ENCODE assay signal across 19 cellular contexts in the genomic region with DNA sequence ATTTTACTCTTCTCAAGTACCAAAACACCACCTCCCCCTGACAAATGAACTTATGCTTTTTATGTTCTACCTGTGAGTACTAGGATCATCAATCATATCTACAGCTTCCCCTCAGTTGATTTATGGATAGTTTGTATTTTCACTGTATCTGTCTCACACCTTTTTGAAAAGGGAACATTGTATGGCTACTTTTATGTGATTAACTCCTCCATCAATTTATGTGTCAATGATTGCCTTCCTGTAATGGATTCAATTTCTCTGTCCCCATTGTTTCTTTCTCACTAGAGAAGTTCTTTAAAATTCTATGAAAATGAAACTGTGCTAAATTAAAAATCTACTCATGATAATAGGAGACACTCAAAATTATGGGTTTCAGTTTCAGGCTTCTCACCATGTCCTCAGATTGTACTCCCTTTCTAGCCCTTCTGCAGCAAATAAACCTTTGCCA.
DNase-seq lines count a peak whose midpoint lies in the region; ATAC-seq and TF ChIP-seq lines count a peak whose summit lies in the region.
"Had no signal": no experiment of that assay in that cellular context is flagged by ENCODE, and none has a peak within 500 bp of the region (broad histone marks: within the 10 kb centered on the region; RNA-seq: fewer than 3 reads in every experiment).

No MANE protein-coding gene starts in this region.

- no peaks in the 10 kb centered on the region for H4K20me1 ChIP-seq in KMS-11 (ENCODE audit: insufficient read depth)

- no peak overlapping the region for H2AFZ ChIP-seq in KMS-11 (ENCODE audit: low read depth)
- H2AFZ ChIP-seq in trophoblast cell (ENCODE audit: insufficient read depth, low read length, poor library complexity) = no peak overlapping the region

- H3K36me3 Mint-ChIP-seq in activated T-cell treated with anti-CD3 and anti-CD28 coated beads, Interleukin-2, amount 50 U/mL, for 4 hours (ENCODE audit: insufficient read depth) = no peaks in the 10 kb centered on the region
- H3K36me3 Mint-ChIP-seq: activated naive CD4-positive, alpha-beta T cell treated with anti-CD3 and anti-CD28 coated beads, Interleukin-2, amount 10 ng/mL, durations not matched to agents 7 days and 5 days had no signal

- no peak overlapping the region for H2BK5ac ChIP-seq in trophoblast cell (ENCODE audit: low read depth, low read length, poor library complexity)

- no peak for TF ChIP-seq POLR2A in thyroid gland (IDR thresholded peaks at IDR 0.05)
- no peak for TF ChIP-seq POLR2A in uterus (IDR thresholded peaks at IDR 0.05)

- H3K4me2 ChIP-seq in KMS-11 = peak overlapping the region; percentile 53
- H3K4me2 ChIP-seq in trophoblast cell (ENCODE audit: low read length) = no peak overlapping the region

- intact Hi-C loops in thyroid gland (cut with DNase I) = no loop called here
- intact Hi-C loops in uterus (cut with DNase I; ENCODE audit: low total_unique reads) = no loop called here

- H2BK12ac ChIP-seq in trophoblast cell (ENCODE audit: low read length) = no peak overlapping the region

- H3K4me1 ChIP-seq in KMS-11 (ENCODE audit: low read depth, poor library complexity, severe bottlenecking) = peaks cover 40% of the 10 kb centered on the region
- no peaks in the 10 kb centered on the region for H3K4me1 ChIP-seq in thyroid gland
- no peaks in the 10 kb centered on the region for H3K4me1 ChIP-seq in uterus
- H3K4me1 ChIP-seq in trophoblast cell (ENCODE audit: control insufficient read depth in 1 of 2, insufficient read depth in 2 of 2, low read length in 2 of 2) = no peaks in the 10 kb centered on the region
- H3K4me1 ChIP-seq: right atrium auricular region, upper lobe of left lung had no signal

- no peaks in the 10 kb centered on the region for H3K9me3 Mint-ChIP-seq in activated T-cell treated with anti-CD3 and anti-CD28 coated beads, Interleukin-2, amount 50 U/mL, for 4 hours

- no peaks in the 10 kb centered on the region for H3K4me1 Mint-ChIP-seq in activated T-cell treated with anti-CD3 and anti-CD28 coated beads, Interleukin-2, amount 50 U/mL, for 4 hours (ENCODE audit: low read depth)
- H3K4me1 Mint-ChIP-seq: activated naive CD4-positive, alpha-beta T cell treated with anti-CD3 and anti-CD28 coated beads, Interleukin-2, amount 10 ng/mL, durations not matched to agents 7 days and 5 days; B cell had no signal

- no peaks in the 10 kb centered on the region for H3K27me3 ChIP-seq in KMS-11 (ENCODE audit: insufficient read depth, low read depth)
- no peaks in the 10 kb centered on the region for H3K27me3 ChIP-seq in thyroid gland
- H3K27me3 ChIP-seq in uterus = no peaks in the 10 kb centered on the region
- H3K27me3 ChIP-seq in trophoblast cell (ENCODE audit: insufficient read depth, low read length) = no peaks in the 10 kb centered on the region
- H3K27me3 ChIP-seq: right atrium auricular region, upper lobe of left lung had no signal

- H3K9ac ChIP-seq in KMS-11 (no peak overlapping the region), trophoblast cell (ENCODE audit: low read length) (no peak overlapping the region)

- H3K4me3 ChIP-seq in KMS-11 (IDR thresholded peaks at IDR 0.05; ENCODE audit: insufficient read depth, low read depth, low read length) (no peak overlapping the region), thyroid gland (replicated peaks in 1 of 3) (no peak overlapping the region), uterus (no peak overlapping the region), trophoblast cell (ENCODE audit: low read depth, low read length) (no peak overlapping the region)
- H3K4me3 ChIP-seq: lung, right atrium auricular region, upper lobe of left lung had no signal

- H3K36me3 ChIP-seq in KMS-11 (ENCODE audit: insufficient read depth) = no peaks in the 10 kb centered on the region
- no peaks in the 10 kb centered on the region for H3K36me3 ChIP-seq in thyroid gland
- no peaks in the 10 kb centered on the region for H3K36me3 ChIP-seq in uterus
- H3K36me3 ChIP-seq in trophoblast cell (ENCODE audit: control insufficient read depth in 1 of 2, insufficient read depth in 2 of 2, low read length in 2 of 2) = no peaks in the 10 kb centered on the region
- H3K36me3 ChIP-seq: right atrium auricular region, upper lobe of left lung had no signal

- TF ChIP-seq CTCF in KMS-11 (conservative IDR thresholded peaks at IDR 0.05; ENCODE audit: low read depth, low read length) = no peak
- no peak for TF ChIP-seq CTCF in thyroid gland (IDR thresholded peaks at IDR 0.05)
- no peak for TF ChIP-seq CTCF in uterus (IDR thresholded peaks at IDR 0.05)

- no peak overlapping the region for H4K91ac ChIP-seq in trophoblast cell (ENCODE audit: low read depth, low read length)

- no peaks in the 10 kb centered on the region for H3K27me3 Mint-ChIP-seq in activated T-cell treated with anti-CD3 and anti-CD28 coated beads, Interleukin-2, amount 50 U/mL, for 4 hours (ENCODE audit: low read depth)
- H3K27me3 Mint-ChIP-seq: activated naive CD4-positive, alpha-beta T cell treated with anti-CD3 and anti-CD28 coated beads, Interleukin-2, amount 10 ng/mL, durations not matched to agents 7 days and 5 days; B cell had no signal

- DNase-seq in thyroid gland (no peak), uterus (no peak), trophoblast cell (no peak)
- no peak for DNase-seq in activated T-cell treated with anti-CD3 and anti-CD28 coated beads, Interleukin-2, amount 50 U/mL, for 4 hours
- DNase-seq: activated naive CD4-positive, alpha-beta T cell treated with anti-CD3 and anti-CD28 coated beads, Interleukin-2, amount 10 ng/mL, durations not matched to agents 7 days and 5 days; effector CD4-positive, alpha-beta T cell; NCI-H1092; NCI-H226; nephron progenitor cell; stimulated activated CD4-positive, alpha-beta T cell treated with anti-CD3 and anti-CD28 coated beads, Interleukin-1b, Interleukin-23, amount 100 ng/mL, for 48 hours; upper lobe of left lung had no signal

- H3K27ac ChIP-seq in KMS-11 (peak overlapping the region; percentile 36; the same call in 1 of the 2 replicates), thyroid gland (no peak overlapping the region), uterus (no peak overlapping the region), trophoblast cell (ENCODE audit: low read depth, low read length) (no peak overlapping the region)
- H3K27ac ChIP-seq: right atrium auricular region, upper lobe of left lung had no signal

- no peak overlapping the region for H2BK120ac ChIP-seq in trophoblast cell (ENCODE audit: insufficient read depth, low read length, poor library complexity)

- H3K79me1 ChIP-seq in trophoblast cell (ENCODE audit: low read length) = no peaks in the 10 kb centered on the region

- no peak overlapping the region for H3K14ac ChIP-seq in trophoblast cell (ENCODE audit: low read length)

- no peaks in the 10 kb centered on the region for H3K79me2 ChIP-seq in KMS-11 (ENCODE audit: insufficient read depth, low read depth)
- no peaks in the 10 kb centered on the region for H3K79me2 ChIP-seq in trophoblast cell (ENCODE audit: control insufficient read depth, insufficient read depth, low read length, poor library complexity)

- H3K18ac ChIP-seq in trophoblast cell (ENCODE audit: low read length) = no peak overlapping the region

- ATAC-seq in GM18861 (IDR thresholded peaks at IDR 0.05; ENCODE audit: unreplicated experiment) = peak; percentile 65
- ATAC-seq in GM21423 (IDR thresholded peaks at IDR 0.05; ENCODE audit: unreplicated experiment) = peak; percentile 64
- ATAC-seq in HG02981 (IDR thresholded peaks at IDR 0.05; ENCODE audit: unreplicated experiment) = peak; percentile 75
- ATAC-seq in activated T-cell treated with anti-CD3 and anti-CD28 coated beads, Interleukin-2, amount 50 U/mL, for 4 hours = no peak
- ATAC-seq: WTC11 had no signal

- no peak overlapping the region for H4K12ac ChIP-seq in trophoblast cell (ENCODE audit: low read depth, low read length)

- no peak overlapping the region for H2AK5ac ChIP-seq in trophoblast cell (ENCODE audit: low read length)

- no peak overlapping the region for H4K8ac ChIP-seq in trophoblast cell (ENCODE audit: low read depth, low read length)

- no peak overlapping the region for H3K23ac ChIP-seq in trophoblast cell (ENCODE audit: low read length)

- no peak overlapping the region for H3K4me3 Mint-ChIP-seq in activated T-cell treated with anti-CD3 and anti-CD28 coated beads, Interleukin-2, amount 50 U/mL, for 4 hours
- H3K4me3 Mint-ChIP-seq: activated naive CD4-positive, alpha-beta T cell treated with anti-CD3 and anti-CD28 coated beads, Interleukin-2, amount 10 ng/mL, durations not matched to agents 7 days and 5 days; B cell; nephron progenitor cell; WTC11 had no signal

- no peak overlapping the region for H3K4ac ChIP-seq in trophoblast cell (ENCODE audit: low read depth, low read length)

- H3K9me3 ChIP-seq in thyroid gland (no peaks in the 10 kb centered on the region), uterus (no peaks in the 10 kb centered on the region), trophoblast cell (ENCODE audit: insufficient read depth, low read depth, low read length) (no peaks in the 10 kb centered on the region)

Comparison
In these comparisons a context has a peak if more than half of its experiments do, and no peak if none do; other contexts are left out.
1. ATAC-seq: peak in GM18861 (single experiment), GM21423 (single experiment) and HG02981 (single experiment); none in activated T-cell treated with anti-CD3 and anti-CD28 coated beads, Interleukin-2, amount 50 U/mL, for 4 hours (0 of 2).